ENCODE assay signal across 12 cellular contexts in the genomic region with DNA sequence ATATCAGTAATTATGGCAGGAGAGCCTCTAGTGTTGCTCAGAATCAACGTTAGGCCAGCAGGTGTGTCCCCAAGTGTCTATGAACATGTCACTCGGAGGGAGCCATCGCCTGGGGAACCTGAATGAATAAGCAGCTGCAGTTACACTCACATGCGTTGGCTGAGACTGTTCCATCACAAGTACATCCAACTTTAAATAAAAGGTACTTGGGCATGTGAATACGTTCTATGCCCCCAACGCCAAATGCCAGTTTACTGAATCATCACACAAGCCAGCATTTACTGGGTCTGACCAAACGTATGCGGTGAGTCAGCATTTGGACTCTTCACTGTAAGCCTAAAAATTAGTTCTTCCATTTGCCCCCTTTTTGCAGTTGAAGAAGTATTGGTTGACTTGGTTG.
DNase-seq lines count a peak whose midpoint lies in the region; ATAC-seq, FAIRE-seq and TF ChIP-seq lines count a peak whose summit lies in the region.
"Had no signal": no experiment of that assay in that cellular context is flagged by ENCODE, and none has a peak within 500 bp of the region (broad histone marks: within the 10 kb centered on the region; RNA-seq: fewer than 3 reads in every experiment).

No MANE protein-coding gene starts in this region.

- in situ Hi-C loops in GM23248 (cut with MboI): loop anchor here (10.0 kb wide), 1 partner anchor 59 kb away; no protein-coding TSS in a partner anchor

- no peak overlapping the region for H2AFZ ChIP-seq in GM23248

- H3K4me2 ChIP-seq in GM23248 (ENCODE audit: unreplicated experiment): peak overlapping the region; percentile 48

- H3K9me3 ChIP-seq in GM23248 (ENCODE audit: low read depth): no peaks in the 10 kb centered on the region
- H3K9me3 ChIP-seq in sigmoid colon: no peaks in the 10 kb centered on the region

- H3K27me3 ChIP-seq in GM23248 (replicated peaks; ENCODE audit: insufficient read depth): no peaks in the 10 kb centered on the region
- no peaks in the 10 kb centered on the region for H3K27me3 ChIP-seq in sigmoid colon

- no peaks in the 10 kb centered on the region for H3K9me2 ChIP-seq in GM23248 (ENCODE audit: insufficient read depth)

- no peaks in the 10 kb centered on the region for H4K20me1 ChIP-seq in GM23248 (ENCODE audit: insufficient read depth)

- WGBS in GM23248 (ENCODE audit: low coverage in 1 of 2, low lambda C conversion rate in 2 of 2, missing lambda C conversion rate in 2 of 2), 2 experiments: 47 to 58% methylated on average over 8 of the region's 8 CpGs
- 90 to 94% methylated on average over 8 of the region's 8 CpGs for WGBS in sigmoid colon, 2 donors

- 0 out of 2 replicates have a peak overlapping the region, but pooled peaks have one; percentile 6 for H3K27ac ChIP-seq in GM23248
- H3K27ac ChIP-seq in sigmoid colon: no peak overlapping the region
- H3K27ac ChIP-seq: WERI-Rb-1 had no signal

- TF ChIP-seq POLR2A in GM12891 (IDR thresholded peaks at IDR 0.05; ENCODE audit: low read depth, low read length) (no peak), sigmoid colon (IDR thresholded peaks at IDR 0.05) (no peak)

- TF ChIP-seq EP300 in sigmoid colon (IDR thresholded peaks at IDR 0.05): no peak

- no peak overlapping the region for H3K9ac ChIP-seq in GM23248

- H3K79me2 ChIP-seq in GM23248 (ENCODE audit: insufficient read depth): no peaks in the 10 kb centered on the region

- peaks cover 23% of the 10 kb centered on the region for H3K4me1 ChIP-seq in GM23248 (ENCODE audit: insufficient read depth)
- H3K4me1 ChIP-seq in sigmoid colon: peaks cover 0 to 3% (median 2%) of the 10 kb centered on the region in 4 donors

- peaks cover 31% of the 10 kb centered on the region for H3F3A ChIP-seq in GM23248 (ENCODE audit: insufficient read depth)

- H3K4me3 ChIP-seq in GM23248: no peak overlapping the region
- H3K4me3 ChIP-seq in fibroblast of mammary gland (ENCODE audit: control insufficient read depth, low read depth, low read length): no peak overlapping the region
- H3K4me3 ChIP-seq in sigmoid colon: no peak overlapping the region

- DNase-seq in 8988T: peak; percentile 23
- DNase-seq in GM23248: peak; percentile 80
- peak; percentile 93 for DNase-seq in RCC 7860 (ENCODE audit: low spot score)
- peak; percentile 90 for DNase-seq in fibroblast of mammary gland (ENCODE audit: low read depth)
- DNase-seq in activated gamma-delta T cell treated with Interleukin-2 at 50 U/mL for 16 hours: no peak
- DNase-seq in GM12891 (ENCODE audit: insufficient read length, low spot score): no peak
- DNase-seq in sigmoid colon: no peak
- DNase-seq: activated naive CD4-positive, alpha-beta T cell treated with Interleukin-2 at 50 U/mL for 16 hours; stimulated activated CD4-positive, alpha-beta T cell treated with anti-CD3 and anti-CD28 coated beads, Interleukin-12 subunit alpha, Interleukin-12 subunit beta, amount 100 ng/mL, for 4 hours; WERI-Rb-1 had no signal

- no peak for ATAC-seq in HG03175 (IDR thresholded peaks at IDR 0.05; ENCODE audit: unreplicated experiment)

- intact Hi-C loops in sigmoid colon (cut with DNase I): no loop called here

- TF ChIP-seq CTCF in fibroblast of mammary gland (conservative IDR thresholded peaks at IDR 0.05; ENCODE audit: control insufficient read depth, insufficient read depth, low read depth, low read length) (no peak), sigmoid colon (IDR thresholded peaks at IDR 0.05) (no peak)

- FAIRE-seq in RCC 7860 (lab: Jason Lieb, UNC) (peak; percentile 92), GM12891 (lab: Jason Lieb, UNC) (no peak)
- FAIRE-seq: endometrium had no signal

- H3K36me3 ChIP-seq in GM23248 (ENCODE audit: low read depth) (no peaks in the 10 kb centered on the region), sigmoid colon (peaks cover 0 to 3% (median 0%) of the 10 kb centered on the region in 4 donors)

TF ChIP-seq in GM12891, 5 proteins besides CTCF, POLR2A, EP300 and RAD21:
- TF ChIP-seq SPI1 (IDR thresholded peaks at IDR 0.05; ENCODE audit: low read depth, low read length): no peak

Comparison
In these comparisons a context has a peak if more than half of its experiments do, and no peak if none do; other contexts are left out.
1. DNase-seq: peak in 8988T (single experiment), GM23248 (single experiment), RCC 7860 (single experiment) and fibroblast of mammary gland (single experiment); none in activated gamma-delta T cell treated with Interleukin-2 at 50 U/mL for 16 hours (single experiment), GM12891 (single experiment) and sigmoid colon (single experiment).